Comparison of ENCODE assay signal across 11 cellular contexts in the genomic region with DNA sequence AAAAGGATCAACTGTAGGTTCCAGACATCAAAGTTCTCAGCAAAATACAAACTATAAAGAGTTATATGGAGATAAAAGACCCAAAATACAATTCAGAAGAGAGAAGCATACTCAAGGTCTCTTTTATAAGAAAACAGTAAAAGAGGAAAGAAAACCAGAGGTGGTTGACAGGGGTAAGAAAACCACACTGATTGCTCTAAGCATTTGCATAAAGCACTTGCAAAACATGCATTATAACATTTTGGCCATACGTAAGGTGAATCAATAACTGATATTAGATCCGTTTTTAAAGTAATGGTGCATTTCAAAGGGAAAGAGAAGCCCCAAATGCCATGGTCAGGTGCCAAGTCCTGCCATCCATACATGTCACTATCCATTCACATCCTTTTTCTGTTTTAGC. TPM values are rescaled to one million over a fixed set of nuclear protein-coding genes. Genes with fewer than 3 reads are reported as not detected.
DNase-seq lines count a peak whose midpoint lies in the region; ATAC-seq, FAIRE-seq and TF ChIP-seq lines count a peak whose summit lies in the region.
"Had no signal": no experiment of that assay in that cellular context is flagged by ENCODE, and none has a peak within 500 bp of the region (broad histone marks: within the 10 kb centered on the region; RNA-seq: fewer than 3 reads in every experiment).

No MANE protein-coding gene starts in this region.

- 94% methylated on average over 2 of the region's 2 CpGs for WGBS in HepG2 (ENCODE audit: low lambda C conversion rate)

- TF ChIP-seq EP300 in HepG2 (IDR thresholded peaks at IDR 0.05; ENCODE audit: low read depth in 2 of 2, low read length in 2 of 2), result no peak
- no peak for TF ChIP-seq EP300 in HepG2 (CRISPR knock-in tag; IDR thresholded peaks at IDR 0.05; ENCODE audit: borderline replicate concordance)

- peaks cover 45 to 80% of the 10 kb centered on the region in 2 donors for H3K4me1 Mint-ChIP-seq in effector memory CD8-positive, alpha-beta T cell (ENCODE audit: low read depth in 2 of 2)
- H3K4me1 Mint-ChIP-seq in CD14-positive monocyte, result peaks cover 54% of the 10 kb centered on the region

- H3K79me2 ChIP-seq in HepG2 (ENCODE audit: insufficient read depth, low read length), result peaks cover 33% of the 10 kb centered on the region

- POLR2A ChIA-PET in HepG2 (lab: Yijun Ruan, JAX), result no interaction called here

- H3K27me3 Mint-ChIP-seq in effector memory CD8-positive, alpha-beta T cell, result no peaks in the 10 kb centered on the region
- H3K27me3 Mint-ChIP-seq in CD14-positive monocyte (ENCODE audit: low read depth in 3 of 3), result peaks cover 0 to 8% (median 6%) of the 10 kb centered on the region in 3 donors

- H3K9ac ChIP-seq in HepG2 (ENCODE audit: insufficient read depth, low read depth, low read length), result no peak overlapping the region

- TF ChIP-seq RAD21 in HepG2 (CRISPR knock-in tag; IDR thresholded peaks at IDR 0.05), result no peak

- no peak for DNase-seq in effector memory CD8-positive, alpha-beta T cell
- DNase-seq in CD14-positive monocyte (ENCODE audit: low spot score) (no peak), mucosa of descending colon (no peak), HepG2 (ENCODE audit: low spot score) (no peak), sciatic nerve (ENCODE audit: low spot score) (no peak)
- DNase-seq: NCI-H2029, Peyer's patch had no signal

- H3K9me3 Mint-ChIP-seq in effector memory CD8-positive, alpha-beta T cell, result no peaks in the 10 kb centered on the region
- peaks cover 2 to 11% (median 6%) of the 10 kb centered on the region in 7 donors for H3K9me3 Mint-ChIP-seq in CD14-positive monocyte

- peak; percentile 35 for ATAC-seq in GM18867 (IDR thresholded peaks at IDR 0.05; ENCODE audit: unreplicated experiment)
- ATAC-seq in GM21423 (IDR thresholded peaks at IDR 0.05; ENCODE audit: unreplicated experiment), result peak; percentile 42
- peak; percentile 29 for ATAC-seq in HG03457 (IDR thresholded peaks at IDR 0.05; ENCODE audit: unreplicated experiment)
- ATAC-seq in effector memory CD8-positive, alpha-beta T cell (replicated peaks), result no peak
- ATAC-seq in mucosa of descending colon, result no peak
- no peak for ATAC-seq in HepG2
- no peak for ATAC-seq in sciatic nerve

- TF ChIP-seq POLR2A in HepG2 (IDR thresholded peaks at IDR 0.05; ENCODE audit: insufficient read depth in 1 of 2, low read depth in 2 of 2, low read length in 2 of 2), result no peak

- TF ChIP-seq CTCF in CD14-positive monocyte (IDR thresholded peaks at IDR 0.05) (no peak), mucosa of descending colon (IDR thresholded peaks at IDR 0.05) (no peak), HepG2 (CRISPR knock-in tag; IDR thresholded peaks at IDR 0.05) (no peak)

- intact Hi-C loops in CD14-positive monocyte (cut with micrococcal nuclease), result loop anchor here in 1 of 2 donors (5.0 kb wide), 1 partner anchor 40 kb away; no protein-coding TSS in a partner anchor
- intact Hi-C loops in mucosa of descending colon (cut with DNase I, micrococcal nuclease), result no loop called here
- intact Hi-C loops in HepG2 (cut with micrococcal nuclease; ENCODE audit: unreplicated experiment), result no loop called here
- intact Hi-C loops in sciatic nerve (cut with DNase I), result no loop called here

- no peak overlapping the region for H2AFZ ChIP-seq in HepG2 (ENCODE audit: low read length)

- no TSS peak for BruUV-seq in HepG2 (replicated peaks; lab: Mats Ljungman, UMichigan)

- in situ Hi-C loops in HepG2 (cut with HindIII; ENCODE audit: extremely low pct_ligation_motif_present, low pct_unique_long_range_greater_than_20kb), result no loop called here

- H4K20me1 ChIP-seq in HepG2 (ENCODE audit: insufficient read depth, low read length), result peaks cover 8% of the 10 kb centered on the region; the same call in 1 of the 2 replicates

- H3K4me1 ChIP-seq in mucosa of descending colon (ENCODE audit: low read depth) (no peaks in the 10 kb centered on the region), HepG2 (ENCODE audit: insufficient read depth, low read length) (peaks cover 59% of the 10 kb centered on the region)

- peak overlapping the region in 1 of 2 donors; percentile 52 for H3K4me3 Mint-ChIP-seq in effector memory CD8-positive, alpha-beta T cell
- no peak overlapping the region for H3K4me3 Mint-ChIP-seq in CD14-positive monocyte

- CTCF ChIA-PET in HepG2 (lab: Yijun Ruan, JAX; ENCODE audit: low intra/inter-chr PET ratio, low total read pairs), result no interaction called here

- H3K36me3 ChIP-seq in mucosa of descending colon (ENCODE audit: low read depth) (no peaks in the 10 kb centered on the region), HepG2 (replicated peaks in 1 of 2; ENCODE audit: control insufficient read depth in 1 of 2, insufficient read depth in 2 of 2, low read length in 2 of 2) (no peaks in the 10 kb centered on the region)
- H3K36me3 ChIP-seq: Peyer's patch had no signal

- no peak overlapping the region for H3K4me2 ChIP-seq in HepG2 (ENCODE audit: low read depth, low read length)

- no peak overlapping the region for H3K4me3 ChIP-seq in mucosa of descending colon
- no peak overlapping the region for H3K4me3 ChIP-seq in HepG2 (replicated peaks in 1 of 3; ENCODE audit: insufficient read depth in 1 of 3, low read depth in 2 of 3, low read length in 3 of 3)
- H3K4me3 ChIP-seq: Peyer's patch had no signal

- H3K9me3 ChIP-seq in mucosa of descending colon, result no peaks in the 10 kb centered on the region
- H3K9me3 ChIP-seq in HepG2 (ENCODE audit: low read length), result no peaks in the 10 kb centered on the region
- H3K9me3 ChIP-seq: Peyer's patch had no signal

- H3K27ac ChIP-seq in HepG2 (ENCODE audit: extremely low read length, insufficient read depth, low read length), result no peak overlapping the region
- H3K27ac ChIP-seq: Peyer's patch had no signal

- no peaks in the 10 kb centered on the region for H3K27me3 ChIP-seq in HepG2 (ENCODE audit: control insufficient read depth in 1 of 2, insufficient read depth in 2 of 2, low read length in 2 of 2)
- H3K27me3 ChIP-seq: Peyer's patch had no signal

- H3K36me3 Mint-ChIP-seq in effector memory CD8-positive, alpha-beta T cell (ENCODE audit: insufficient read depth), result peaks cover 15% of the 10 kb centered on the region
- H3K36me3 Mint-ChIP-seq in CD14-positive monocyte, result peaks cover 0 to 7% of the 10 kb centered on the region in 2 donors

- no peak for FAIRE-seq in HepG2 (lab: Jason Lieb, UNC)
- FAIRE-seq: endometrium had no signal

- H3K27ac Mint-ChIP-seq in effector memory CD8-positive, alpha-beta T cell, result peak overlapping the region; percentile 5 to 69
- peak overlapping the region in 3 of 7 donors; percentile 43 to 65 (median 54) for H3K27ac Mint-ChIP-seq in CD14-positive monocyte

TF ChIP-seq in HepG2, 621 proteins besides CTCF, POLR2A, EP300 and RAD21 (continues in another document):
- TF ChIP-seq, protein P1, sequence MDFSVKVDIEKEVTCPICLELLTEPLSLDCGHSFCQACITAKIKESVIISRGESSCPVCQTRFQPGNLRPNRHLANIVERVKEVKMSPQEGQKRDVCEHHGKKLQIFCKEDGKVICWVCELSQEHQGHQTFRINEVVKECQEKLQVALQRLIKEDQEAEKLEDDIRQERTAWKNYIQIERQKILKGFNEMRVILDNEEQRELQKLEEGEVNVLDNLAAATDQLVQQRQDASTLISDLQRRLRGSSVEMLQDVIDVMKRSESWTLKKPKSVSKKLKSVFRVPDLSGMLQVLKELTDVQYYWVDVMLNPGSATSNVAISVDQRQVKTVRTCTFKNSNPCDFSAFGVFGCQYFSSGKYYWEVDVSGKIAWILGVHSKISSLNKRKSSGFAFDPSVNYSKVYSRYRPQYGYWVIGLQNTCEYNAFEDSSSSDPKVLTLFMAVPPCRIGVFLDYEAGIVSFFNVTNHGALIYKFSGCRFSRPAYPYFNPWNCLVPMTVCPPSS (IDR thresholded peaks at IDR 0.05), result no peak

RNA-seq across cellular contexts. Expression of a gene that starts 5.9 kb away (rescaled TPM):
- polyA plus RNA-seq in CD14-positive monocyte (1 to 10 TPM; 2.2 to 3.1 TPM), HepG2 (2011; rRNA removed) (3.3 and 4.6 TPM in 2 replicates)
- total RNA-seq in mucosa of descending colon (10 to 100 TPM in 1 of 3 donors, 1 to 10 TPM in 2; 7.7 to 15.7 (median 8.2) TPM), HepG2 (2016; rRNA removed; fragmentation: Illumina TruSeq; extraction: Trizol) (7.2 and 8.3 TPM in 2 replicates), sciatic nerve (31.6 TPM)
- 1.5 TPM in 2 replicates for total RNA-seq in HepG2 (2016; cell fraction: cytosol; rRNA removed; fragmentation: Illumina TruSeq; extraction: Trizol; ENCODE audit: low read depth)
- 8.2 TPM in 2 replicates for total RNA-seq in HepG2 (2016; cell fraction: insoluble cytoplasmic fraction; rRNA removed; fragmentation: Illumina TruSeq; extraction: Trizol)
- 3.4 and 3.6 TPM in 2 replicates for total RNA-seq in HepG2 (2016; cell fraction: membrane; rRNA removed; fragmentation: Illumina TruSeq; extraction: Trizol)
- total RNA-seq in HepG2 (2016; cell fraction: nucleus; rRNA removed; fragmentation: Illumina TruSeq; extraction: Trizol), result 20.5 and 21.3 TPM in 2 replicates
- polyA plus RNA-seq in HepG2 (2011; cell fraction: cytosol; rRNA removed), result 1.1 and 1.8 TPM in 2 replicates
- 5.3 and 6.3 TPM in 2 replicates for polyA plus RNA-seq in HepG2 (2011; cell fraction: nucleus; rRNA removed)
- 3.3 and 3.5 TPM in 2 replicates for polyA plus RNA-seq in HepG2 (2012)
- polyA plus RNA-seq in HepG2 (2016; cell fraction: cytosol; fragmentation: Illumina TruSeq; extraction: Trizol; ENCODE audit: low read depth), result 0.19 and 0.20 TPM in 2 replicates
- polyA plus RNA-seq in HepG2 (2016; cell fraction: insoluble cytoplasmic fraction; fragmentation: Illumina TruSeq; extraction: Trizol; ENCODE audit: low read depth), result 5.9 and 6.3 TPM in 2 replicates
- 1.0 and 1.2 TPM in 2 replicates for polyA plus RNA-seq in HepG2 (2016; cell fraction: membrane; fragmentation: Illumina TruSeq; extraction: Trizol; ENCODE audit: low read depth)
- 9.7 and 11.0 TPM in 2 replicates for polyA plus RNA-seq in HepG2 (2016; cell fraction: nucleus; fragmentation: Illumina TruSeq; extraction: Trizol; ENCODE audit: insufficient read depth, low read depth)
- 5.2 and 10.4 TPM in 2 replicates for polyA minus RNA-seq in HepG2 (2011; rRNA and poly(A)+ RNA removed; ENCODE audit: low replicate concordance)
- 3.8 and 5.5 TPM in 2 replicates for polyA minus RNA-seq in HepG2 (2011; cell fraction: cytosol; rRNA and poly(A)+ RNA removed)
- 66.2 and 71.5 TPM in 2 replicates for polyA minus RNA-seq in HepG2 (2011; cell fraction: nucleus; rRNA and poly(A)+ RNA removed)

Comparison
In these comparisons a context has a peak if more than half of its experiments do, and no peak if none do; other contexts are left out.
1. ATAC-seq: peak in GM18867 (single experiment), GM21423 (single experiment) and HG03457 (single experiment); none in effector memory CD8-positive, alpha-beta T cell (single experiment), mucosa of descending colon (single experiment), HepG2 (single experiment) and sciatic nerve (single experiment).